29 cellular contexts compared by ENCODE assay signal in the genomic region with DNA sequence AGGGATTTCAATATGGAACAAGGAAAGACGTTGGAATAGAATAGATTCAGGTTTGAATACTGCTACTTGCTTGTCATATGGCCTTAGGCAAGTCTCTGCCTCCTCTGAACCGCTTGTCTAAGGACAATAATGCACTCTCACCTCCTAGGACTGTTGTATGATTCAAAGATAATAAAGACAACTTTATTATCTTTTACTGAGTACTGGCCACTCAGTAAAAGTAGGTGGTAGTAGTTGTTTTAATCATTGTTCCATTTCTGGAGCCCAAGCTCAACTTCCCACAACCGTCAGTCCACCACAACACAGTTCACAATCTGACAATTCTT.
"Had no signal": no experiment of that assay in that cellular context is flagged by ENCODE, and none has a peak within 500 bp of the region (broad histone marks: within the 10 kb centered on the region; RNA-seq: fewer than 3 reads in every experiment).

No MANE protein-coding gene starts in this region.

- H3K4me1 ChIP-seq: parathyroid adenoma, psoas muscle, right lobe of liver, sigmoid colon, stomach, tibial nerve, vagina had no signal

- H3K27ac ChIP-seq: ovary, parathyroid adenoma, psoas muscle, right lobe of liver, sigmoid colon, stomach, thoracic aorta, thyroid gland, tibial nerve, upper lobe of left lung, vagina had no signal

- H3K27me3 Mint-ChIP-seq: progenitor cell of endocrine pancreas; stimulated activated naive B cell treated with anti-CD40 and anti-IgM and Interleukin-4, amounts not matched to agents 10 μg/mL and 1 μg/mL and 100 μg/mL, for 72 hours had no signal

- H3K9ac ChIP-seq: parathyroid adenoma had no signal

- ATAC-seq: naive thymus-derived CD4-positive, alpha-beta T cell; psoas muscle; stimulated activated effector memory CD8-positive, alpha-beta T cell treated with anti-CD3 and anti-CD28 coated beads, Interleukin-12 subunit alpha, Interleukin-12 subunit beta, amount 100 ng/mL, for 72 hours; stimulated activated naive B cell treated with anti-CD40 and anti-IgM and Interleukin-4, amounts not matched to agents 10 μg/mL and 1 μg/mL and 100 μg/mL, for 72 hours had no signal

- DNase-seq: naive thymus-derived CD4-positive, alpha-beta T cell; occipital lobe; ovary; posterior cingulate gyrus; psoas muscle; right cardiac atrium; right lobe of liver; sigmoid colon; small intestine; stimulated activated CD4-positive, alpha-beta T cell treated with anti-CD3 and anti-CD28 coated beads, Interleukin-15, amount 100 ng/mL, for 24 hours; stimulated activated CD4-positive, alpha-beta T cell treated with anti-CD3 and anti-CD28 coated beads, Interleukin-2, amount 100 ng/mL, for 24 hours; stimulated activated CD4-positive, alpha-beta T cell treated with anti-CD3 and anti-CD28 coated beads, Interleukin-2, amount 100 ng/mL, for 48 hours; stimulated activated CD4-positive, alpha-beta T cell treated with anti-CD3 and anti-CD28 coated beads, Interleukin-4, amount 100 ng/mL, for 24 hours; stimulated activated naive B cell treated with anti-CD40 and anti-IgM and Interleukin-4, amounts not matched to agents 10 μg/mL and 1 μg/mL and 100 μg/mL, for 72 hours; stimulated activated naive CD4-positive, alpha-beta T cell treated with Interleukin-2 at 50 U/mL for 16 hours; stomach; thyroid gland; trophoblast cell; upper lobe of left lung had no signal

- H2AFZ ChIP-seq: parathyroid adenoma had no signal

- H3K9me3 ChIP-seq: ovary, psoas muscle, right lobe of liver, sigmoid colon, stomach, thyroid gland, upper lobe of left lung, vagina had no signal

- H3K27ac Mint-ChIP-seq: naive thymus-derived CD4-positive, alpha-beta T cell; natural killer cell treated with Interleukin-12 subunit alpha and Interleukin-12 subunit beta and Interleukin-15 and Interleukin-18, amount 100 ng/mL, for 72 hours; progenitor cell of endocrine pancreas; stimulated activated effector memory CD8-positive, alpha-beta T cell treated with anti-CD3 and anti-CD28 coated beads, Interleukin-12 subunit alpha, Interleukin-12 subunit beta, amount 100 ng/mL, for 72 hours; stimulated activated naive B cell treated with anti-CD40 and anti-IgM and Interleukin-4, amounts not matched to agents 10 μg/mL and 1 μg/mL and 100 μg/mL, for 72 hours; stimulated activated naive CD8-positive, alpha-beta T cell treated with anti-CD3 and anti-CD28 coated beads, Interleukin-15, Interleukin-2, amounts not matched to agents 100 ng/mL and 50 ng/mL, for 24 hours had no signal

- H3K36me3 ChIP-seq: ovary, right lobe of liver, sigmoid colon, stomach, thoracic aorta, thyroid gland, upper lobe of left lung, vagina had no signal

- H3K36me3 Mint-ChIP-seq: stimulated activated effector memory CD8-positive, alpha-beta T cell treated with anti-CD3 and anti-CD28 coated beads, Interleukin-12 subunit alpha, Interleukin-12 subunit beta, amount 100 ng/mL, for 72 hours; stimulated activated naive B cell treated with anti-CD40 and anti-IgM and Interleukin-4, amounts not matched to agents 10 μg/mL and 1 μg/mL and 100 μg/mL, for 72 hours had no signal

- H3K4me1 Mint-ChIP-seq: nephron progenitor cell; neural crest cell; stimulated activated naive B cell treated with anti-CD40 and anti-IgM and Interleukin-4, amounts not matched to agents 10 μg/mL and 1 μg/mL and 100 μg/mL, for 72 hours had no signal

- H3K9me3 Mint-ChIP-seq: stimulated activated effector memory CD8-positive, alpha-beta T cell treated with anti-CD3 and anti-CD28 coated beads, Interleukin-12 subunit alpha, Interleukin-12 subunit beta, amount 100 ng/mL, for 72 hours; stimulated activated naive CD8-positive, alpha-beta T cell treated with anti-CD3 and anti-CD28 coated beads, Interleukin-15, Interleukin-2, amounts not matched to agents 100 ng/mL and 50 ng/mL, for 24 hours had no signal

- H3K4me3 ChIP-seq: ovary, psoas muscle, right lobe of liver, sigmoid colon, stomach, thoracic aorta, thyroid gland, tibial nerve, upper lobe of left lung, vagina had no signal

- H3K27me3 ChIP-seq: ovary, right lobe of liver, sigmoid colon, stomach, thyroid gland, tibial nerve, upper lobe of left lung, vagina had no signal

- H3K79me2 ChIP-seq: parathyroid adenoma had no signal

- H3K4me3 Mint-ChIP-seq: naive thymus-derived CD4-positive, alpha-beta T cell; natural killer cell treated with Interleukin-12 subunit alpha and Interleukin-12 subunit beta and Interleukin-15 and Interleukin-18, amount 100 ng/mL, for 72 hours; nephron progenitor cell; neural crest cell; stimulated activated effector memory CD8-positive, alpha-beta T cell treated with anti-CD3 and anti-CD28 coated beads, Interleukin-12 subunit alpha, Interleukin-12 subunit beta, amount 100 ng/mL, for 72 hours; stimulated activated naive B cell treated with anti-CD40 and anti-IgM and Interleukin-4, amounts not matched to agents 10 μg/mL and 1 μg/mL and 100 μg/mL, for 72 hours; stimulated activated naive CD8-positive, alpha-beta T cell treated with anti-CD3 and anti-CD28 coated beads, Interleukin-15, Interleukin-2, amounts not matched to agents 100 ng/mL and 50 ng/mL, for 24 hours had no signal
